17 cellular contexts compared by ENCODE assay signal in the genomic region with DNA sequence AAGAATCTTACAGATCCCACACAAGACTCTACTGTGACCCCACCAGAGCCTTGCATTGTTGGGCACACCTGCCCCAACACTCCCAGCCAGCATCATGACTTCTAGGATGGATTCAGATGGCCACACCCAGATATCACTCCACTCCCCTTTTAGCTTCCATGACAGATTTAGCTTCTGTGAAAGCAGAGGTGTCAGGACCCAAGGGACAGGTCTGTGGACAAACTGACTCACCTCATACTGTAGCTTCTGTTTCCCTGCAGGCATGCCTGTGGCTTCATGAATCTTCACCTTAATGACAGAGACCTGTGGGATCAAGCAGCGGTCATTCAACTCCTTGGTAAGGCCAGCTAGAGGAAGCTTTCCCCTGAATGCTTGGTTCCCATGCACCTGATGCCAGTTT.
"Had no signal": no experiment of that assay in that cellular context is flagged by ENCODE, and none has a peak within 500 bp of the region (broad histone marks: within the 10 kb centered on the region; RNA-seq: fewer than 3 reads in every experiment).

No MANE protein-coding gene starts in this region.

- H3K27ac Mint-ChIP-seq: nephron progenitor cell had no signal

- H3K4me3 Mint-ChIP-seq: nephron progenitor cell had no signal

- H3K4me3 ChIP-seq: gastrocnemius medialis, heart right ventricle, prostate gland, SJSA1, skin epidermis had no signal

- H3K9me3 ChIP-seq: gastrocnemius medialis, heart right ventricle, prostate gland, SJSA1 had no signal

- ATAC-seq: gastrocnemius medialis, heart right ventricle, right cardiac atrium had no signal

- H3K4me1 Mint-ChIP-seq: nephron progenitor cell had no signal

- H3K4me1 ChIP-seq: prostate gland, SJSA1 had no signal

- H3K9me3 Mint-ChIP-seq: nephron progenitor cell had no signal

- DNase-seq: activated CD4-positive, CD25-positive, alpha-beta regulatory T cell treated with anti-CD3 and anti-CD28 coated beads, Interleukin-2, amount 50 U/mL, for 72 hours; activated gamma-delta T cell treated with Interleukin-2 at 50 U/mL for 16 hours; activated T-cell treated with anti-CD3 and anti-CD28 coated beads, Interleukin-2, amount 50 U/mL, for 1 hour; amniotic stem cell; erythroblast; gastrocnemius medialis; heart right ventricle; mesendoderm; nephron progenitor cell; occipital lobe; right cardiac atrium; stimulated activated CD4-positive, alpha-beta T cell treated with anti-CD3 and anti-CD28 coated beads, Interleukin-4, amount 100 ng/mL, for 24 hours; SW 1271; T1000 had no signal

- H3K27ac ChIP-seq: gastrocnemius medialis, heart right ventricle, prostate gland, SJSA1, skin epidermis had no signal

- H3K27me3 ChIP-seq: gastrocnemius medialis, heart right ventricle, SJSA1 had no signal
